Comparison of ENCODE assay signal across 8 cellular contexts in genomic region chr2:159615936-159616733, GRCh38. TPM values are rescaled to one million over a fixed set of nuclear protein-coding genes. Genes with fewer than 3 reads are reported as not detected.
DNase-seq lines count a peak whose midpoint lies in the region; ATAC-seq and TF ChIP-seq lines count a peak whose summit lies in the region.

TSS of gene BAZ2B (minus strand) at chr2:159616548. CDS start at chr2:159478719, 137,829 bp downstream.

- peak within 1 kb of the TSS; percentile 97 to 98 (median 97) for H3K27ac ChIP-seq in right lobe of liver

- H3K27me3 Mint-ChIP-seq in activated B cell treated with CpG ODN at 0.5 μM for 24 hours: peaks cover 11% of the 10 kb centered on the region

- H3K4me3 ChIP-seq in endocrine pancreas (ENCODE audit: control insufficient read depth, insufficient read depth, low read length) (peak within 1 kb of the TSS; percentile 96), right lobe of liver (peak within 1 kb of the TSS; percentile 66 to 68 (median 66))

- POLR2A ChIA-PET in activated B cell treated with CpG ODN at 0.5 μM for 24 hours (lab: Charles Lee): interaction anchor here (0.6 to 1.7 kb wide), 3 partner anchors 11 to 96 kb away, joined by 3 to 10 read pairs (median 4); partner anchors contain the start of gene MARCHF7

- H3K9me3 Mint-ChIP-seq in activated B cell treated with CpG ODN at 0.5 μM for 24 hours: no peaks in the 10 kb centered on the region

- peaks cover 16% of the 10 kb centered on the region for H3K4me1 Mint-ChIP-seq in activated B cell treated with CpG ODN at 0.5 μM for 24 hours

- no peak for TF ChIP-seq CTCF in activated B cell treated with CpG ODN at 0.5 μM for 24 hours (IDR thresholded peaks at IDR 0.05)
- no peak for TF ChIP-seq CTCF in right lobe of liver (IDR thresholded peaks at IDR 0.05)

- H3K4me3 Mint-ChIP-seq in activated B cell treated with CpG ODN at 0.5 μM for 24 hours: peak within 1 kb of the TSS; percentile 84

- peaks cover 24% of the 10 kb centered on the region for H3K4me1 ChIP-seq in endocrine pancreas (ENCODE audit: control insufficient read depth, insufficient read depth, low read length)
- peaks cover 0 to 16% (median 2%) of the 10 kb centered on the region in 4 donors for H3K4me1 ChIP-seq in right lobe of liver

- intact Hi-C loops in activated B cell treated with CpG ODN at 0.5 μM for 24 hours (cut with micrococcal nuclease): loop anchor here (1.0 to 10.0 kb wide), 4 partner anchors 13 to 331 kb away; partner anchors contain the start of genes MARCHF7 and WDSUB1
- intact Hi-C loops in right lobe of liver (cut with DNase I): loop anchor here in 1 of 2 donors (10.0 kb wide), 1 partner anchor 99 kb away; the partner anchor contains the start of gene MARCHF7

- H3K36me3 ChIP-seq in endocrine pancreas (ENCODE audit: control insufficient read depth, insufficient read depth, low read length): no peaks in the 10 kb centered on the region
- no peaks in the 10 kb centered on the region for H3K36me3 ChIP-seq in right lobe of liver

- peak within 1 kb of the TSS; percentile 70 for H3K27ac Mint-ChIP-seq in activated B cell treated with CpG ODN at 0.5 μM for 24 hours

- peak; percentile 64 for ATAC-seq in GM18502 (IDR thresholded peaks at IDR 0.05; ENCODE audit: poor library complexity, unreplicated experiment)
- peak; percentile 59 for ATAC-seq in HG02885 (IDR thresholded peaks at IDR 0.05; ENCODE audit: poor library complexity, unreplicated experiment)
- peak; percentile 65 for ATAC-seq in activated B cell treated with CpG ODN at 0.5 μM for 24 hours (ENCODE audit: low read depth)
- peak; percentile 53 to 70 (median 66) for ATAC-seq in right lobe of liver

- DNase-seq in AG08396 (ENCODE audit: low spot score) (peak; percentile 58), NCI-H2081 treated with DMSO at 0.1 percent for 48 hours (lab: John Stamatoyannopoulos, UW) (peak; percentile 26), activated B cell treated with CpG ODN at 0.5 μM for 24 hours (no peak), right lobe of liver (peak; percentile 61 to 79 (median 71))
- peak in 2 of 3 experiments; percentile 6 to 9 for DNase-seq in stimulated activated CD4-positive, alpha-beta T cell treated with anti-CD3 and anti-CD28 coated beads, TNF-alpha, amount 100 ng/mL, for 24 hours (ENCODE audit: low read depth in 3 of 3)

- H3K9ac ChIP-seq in endocrine pancreas (ENCODE audit: control insufficient read depth, insufficient read depth, low read length): peak within 1 kb of the TSS; percentile 91

- TF ChIP-seq POLR2A in right lobe of liver (IDR thresholded peaks at IDR 0.05): peak; percentile 28

- CTCF ChIA-PET in activated B cell treated with CpG ODN at 0.5 μM for 24 hours (lab: Charles Lee): no interaction called here

- H3K27me3 ChIP-seq in endocrine pancreas (ENCODE audit: control insufficient read depth, insufficient read depth, low read length): no peaks in the 10 kb centered on the region
- H3K27me3 ChIP-seq in right lobe of liver: no peaks in the 10 kb centered on the region

- H3K36me3 Mint-ChIP-seq in activated B cell treated with CpG ODN at 0.5 μM for 24 hours (ENCODE audit: low read depth): peaks cover 4% of the 10 kb centered on the region

- 7% methylated on average over 12 of the region's 35 CpGs for WGBS in right lobe of liver (ENCODE audit: insufficient coverage, low coverage, low lambda C conversion rate, missing lambda C conversion rate)

- H3K9me3 ChIP-seq in endocrine pancreas (ENCODE audit: control insufficient read depth, low read length) (no peaks in the 10 kb centered on the region), right lobe of liver (no peaks in the 10 kb centered on the region)

RNA-seq across cellular contexts. Expression of gene BAZ2B, which starts in this region (rescaled TPM):
- total RNA-seq in activated B cell treated with CpG ODN at 0.5 μM for 24 hours: 21.9 and 22.0 TPM in 2 replicates
- 10 to 100 TPM; 18.0 to 32.8 (median 24.2) TPM for total RNA-seq in right lobe of liver
